In genomic region chr10:113907166-113907565, GRCh38 we compare ENCODE assay signal across 27 cellular contexts. TPM values are rescaled to one million over a fixed set of nuclear protein-coding genes. Genes with fewer than 3 reads are reported as not detected.
DNase-seq lines count a peak whose midpoint lies in the region; ATAC-seq and TF ChIP-seq lines count a peak whose summit lies in the region.
"Had no signal": no experiment of that assay in that cellular context is flagged by ENCODE, and none has a peak within 500 bp of the region (broad histone marks: within the 10 kb centered on the region; RNA-seq: fewer than 3 reads in every experiment).

No MANE protein-coding gene starts in this region.

- BruUV-seq in Caco-2 (replicated peaks; lab: Mats Ljungman, UMichigan), result no TSS peak

- H3K9me3 Mint-ChIP-seq in Caco-2 (ENCODE audit: unreplicated experiment) (no peaks in the 10 kb centered on the region), mesothelial cell of epicardium (no peaks in the 10 kb centered on the region)
- H3K9me3 Mint-ChIP-seq: activated naive CD8-positive, alpha-beta T cell treated with anti-CD3 and anti-CD28 coated beads for 36 hours; activated T-helper 17 cell treated with anti-CD3 and anti-CD28 coated beads, Interleukin-2, amount 50 U/mL, for 72 hours; dendritic cell treated with granulocyte-macrophage colony-stimulating factor and Interleukin-4, amounts not matched to agents 40 ng/mL and 50 ng/mL, for 4 days; immature natural killer cell; neural progenitor cell had no signal

- H3K27me3 Mint-ChIP-seq in Caco-2 (ENCODE audit: insufficient read depth, unreplicated experiment), result no peaks in the 10 kb centered on the region
- no peaks in the 10 kb centered on the region for H3K27me3 Mint-ChIP-seq in mesothelial cell of epicardium (ENCODE audit: low read depth)
- H3K27me3 Mint-ChIP-seq: activated naive CD8-positive, alpha-beta T cell treated with anti-CD3 and anti-CD28 coated beads for 36 hours; activated T-helper 17 cell treated with anti-CD3 and anti-CD28 coated beads, Interleukin-2, amount 50 U/mL, for 72 hours; dendritic cell treated with granulocyte-macrophage colony-stimulating factor and Interleukin-4, amounts not matched to agents 40 ng/mL and 50 ng/mL, for 4 days had no signal

- no peak for TF ChIP-seq CTCF in Caco-2 (IDR thresholded peaks at IDR 0.05; ENCODE audit: insufficient read depth in 1 of 2, low read depth in 1 of 2, low read length in 1 of 2, severe bottlenecking in 1 of 2, unreplicated experiment in 1 of 2)
- TF ChIP-seq CTCF in NB4 (IDR thresholded peaks at IDR 0.05; ENCODE audit: low read depth, low read length), result no peak
- no peak for TF ChIP-seq CTCF in mesothelial cell of epicardium (IDR thresholded peaks at IDR 0.05; ENCODE audit: unreplicated experiment)
- TF ChIP-seq CTCF in lower leg skin (IDR thresholded peaks at IDR 0.05), result no peak
- TF ChIP-seq CTCF in foreskin keratinocyte (conservative IDR thresholded peaks at IDR 0.05), result no peak

- peaks cover 19% of the 10 kb centered on the region for H3K4me1 Mint-ChIP-seq in Caco-2 (ENCODE audit: low read depth, unreplicated experiment)
- H3K4me1 Mint-ChIP-seq in mesothelial cell of epicardium, result no peaks in the 10 kb centered on the region
- H3K4me1 Mint-ChIP-seq: activated naive CD8-positive, alpha-beta T cell treated with anti-CD3 and anti-CD28 coated beads for 36 hours; activated T-helper 17 cell treated with anti-CD3 and anti-CD28 coated beads, Interleukin-2, amount 50 U/mL, for 72 hours; immature natural killer cell had no signal

- no peaks in the 10 kb centered on the region for H3K27me3 ChIP-seq in Caco-2 (replicated peaks; ENCODE audit: control insufficient read depth, insufficient read depth, low read length)
- H3K27me3 ChIP-seq in foreskin keratinocyte, result no peaks in the 10 kb centered on the region
- H3K27me3 ChIP-seq: BLaER1, neural progenitor cell had no signal

- peak overlapping the region; percentile 46 for H3K27ac Mint-ChIP-seq in Caco-2 (ENCODE audit: unreplicated experiment)
- peak overlapping the region; percentile 12 for H3K27ac Mint-ChIP-seq in mesothelial cell of epicardium
- H3K27ac Mint-ChIP-seq: activated naive CD8-positive, alpha-beta T cell treated with anti-CD3 and anti-CD28 coated beads for 36 hours; activated T-helper 17 cell treated with anti-CD3 and anti-CD28 coated beads, Interleukin-2, amount 50 U/mL, for 72 hours; dendritic cell treated with granulocyte-macrophage colony-stimulating factor and Interleukin-4, amounts not matched to agents 40 ng/mL and 50 ng/mL, for 4 days; immature natural killer cell; neural progenitor cell had no signal

- H3K36me3 ChIP-seq in Caco-2 (ENCODE audit: control insufficient read depth, insufficient read depth, low read length), result no peaks in the 10 kb centered on the region; the same call in 1 of the 2 replicates

- CTCF ChIA-PET in Caco-2 (lab: Charles Lee), result no interaction called here

- no peak overlapping the region for H3K27ac ChIP-seq in foreskin keratinocyte
- H3K27ac ChIP-seq: BLaER1, neural progenitor cell, skin epidermis, VCaP had no signal

- peak overlapping the region; percentile 39 for H3K4me3 Mint-ChIP-seq in Caco-2 (ENCODE audit: unreplicated experiment)
- H3K4me3 Mint-ChIP-seq in mesothelial cell of epicardium, result no peak overlapping the region
- H3K4me3 Mint-ChIP-seq: activated naive CD8-positive, alpha-beta T cell treated with anti-CD3 and anti-CD28 coated beads for 36 hours; activated T-helper 17 cell treated with anti-CD3 and anti-CD28 coated beads, Interleukin-2, amount 50 U/mL, for 72 hours; dendritic cell treated with granulocyte-macrophage colony-stimulating factor and Interleukin-4, amounts not matched to agents 40 ng/mL and 50 ng/mL, for 4 days; immature natural killer cell; neural progenitor cell had no signal

- ATAC-seq in foreskin keratinocyte, result no peak
- ATAC-seq: activated T-helper 17 cell treated with anti-CD3 and anti-CD28 coated beads, Interleukin-2, amount 50 U/mL, for 72 hours; K562; stimulated activated naive CD8-positive, alpha-beta T cell treated with anti-CD3 and anti-CD28 coated beads, Interleukin-15, Interleukin-2, amounts not matched to agents 100 U/mL and 50 U/mL, for 24 hours had no signal

- H3K4me3 ChIP-seq in Caco-2 (ENCODE audit: low read depth, low read length) (no peak overlapping the region), NB4 (ENCODE audit: low read depth, low read length) (no peak overlapping the region), lower leg skin (ENCODE audit: low read depth, poor library complexity, severe bottlenecking) (no peak overlapping the region)
- H3K4me3 ChIP-seq: BLaER1, K562, neural progenitor cell, skin epidermis had no signal

- TF ChIP-seq POLR2A in NB4 (IDR thresholded peaks at IDR 0.05; ENCODE audit: extremely low read depth, insufficient read length), result no peak
- no peak for TF ChIP-seq POLR2A in lower leg skin (IDR thresholded peaks at IDR 0.05)

- intact Hi-C loops in Caco-2 (cut with micrococcal nuclease; ENCODE audit: unreplicated experiment) (loop anchor here (2.0 to 5.0 kb wide), 2 partner anchors 16 to 195 kb away; no protein-coding TSS in a partner anchor), lower leg skin (cut with DNase I; ENCODE audit: low total_unique reads) (no loop called here)

- 79 to 86% methylated on average over 3 of the region's 3 CpGs for WGBS in lower leg skin, 2 donors

- POLR2A ChIA-PET in Caco-2 (lab: Charles Lee), result no interaction called here

- DNase-seq in Caco-2, result no peak
- peak; percentile 43 for DNase-seq in NB4 (ENCODE audit: low read depth)
- peak; percentile 83 for DNase-seq in brain pericyte (ENCODE audit: low read depth, low spot score)
- no peak for DNase-seq in mesothelial cell of epicardium (ENCODE audit: low spot score in 2 of 2, unreplicated experiment in 2 of 2)
- DNase-seq in SK-N-DZ (ENCODE audit: low spot score), result no peak
- DNase-seq in lower leg skin (ENCODE audit: low spot score in 2 of 2), result no peak
- no peak for DNase-seq in foreskin keratinocyte
- no peak for DNase-seq in central memory CD4-positive, alpha-beta T cell
- DNase-seq: ACHN; activated CD4-positive, alpha-beta T cell treated with anti-CD3 and anti-CD28 coated beads, Interleukin-2, amount 50 U/mL, for 1 hour; activated naive CD8-positive, alpha-beta T cell treated with anti-CD3 and anti-CD28 coated beads for 36 hours; DND-41; GOT3; immature natural killer cell; NCI-H2171; NCI-H524; NK-92 treated with Interleukin-12 subunit alpha and Interleukin-12 subunit beta, amount 100 ng/mL, for 24 hours; stimulated activated CD4-positive, alpha-beta T cell treated with anti-CD3 and anti-CD28 coated beads, Interleukin-4, amount 100 ng/mL, for 1 hour; stimulated activated naive CD8-positive, alpha-beta T cell treated with anti-CD3 and anti-CD28 coated beads, Interleukin-15, Interleukin-2, amounts not matched to agents 100 U/mL and 50 U/mL, for 24 hours; T-helper 2 cell had no signal

- H3K9me3 ChIP-seq in Caco-2, result no peaks in the 10 kb centered on the region
- H3K9me3 ChIP-seq: BLaER1 had no signal

- H3K4me1 ChIP-seq in Caco-2 (peaks cover 40% of the 10 kb centered on the region), foreskin keratinocyte (no peaks in the 10 kb centered on the region)
- H3K4me1 ChIP-seq: BLaER1, neural progenitor cell had no signal

- H3K36me3 Mint-ChIP-seq in Caco-2 (ENCODE audit: insufficient read depth, unreplicated experiment) (peaks cover 16% of the 10 kb centered on the region), mesothelial cell of epicardium (peaks cover 26% of the 10 kb centered on the region)

RNA-seq across cellular contexts. Expression of gene NHLRC2, which starts 52.7 kb away (rescaled TPM):
- 30.8 and 37.4 TPM in 2 replicates for total RNA-seq in Caco-2 (2022)
- 39.9 to 42.7 TPM (median 42.2 TPM) in 3 replicates for total RNA-seq in mesothelial cell of epicardium
- polyA plus RNA-seq in SK-N-DZ (2014; cell fraction: cytosol; rRNA removed), result 13.1 and 14.7 TPM in 2 replicates
- polyA plus RNA-seq in SK-N-DZ (2014; cell fraction: nucleus; rRNA removed), result 8.4 and 12.0 TPM in 2 replicates
- total RNA-seq in lower leg skin, result 10 to 100 TPM; 18.9 to 71.2 (median 48.0) TPM
- 13.7 and 14.0 TPM in 2 replicates for total RNA-seq in foreskin keratinocyte
- polyA plus RNA-seq in foreskin keratinocyte, result 2.0 and 2.8 TPM in 2 replicates

RNA-seq across cellular contexts. Expression of gene DCLRE1A, which starts 53.3 kb away (rescaled TPM):
- total RNA-seq in Caco-2 (2022) (13.3 and 13.5 TPM in 2 replicates), mesothelial cell of epicardium (6.4 to 6.7 TPM (median 6.4 TPM) in 3 replicates), lower leg skin (1 to 10 TPM; 2.1 to 5.5 (median 3.8) TPM), foreskin keratinocyte (10.1 and 10.6 TPM in 2 replicates)
- polyA plus RNA-seq in SK-N-DZ (2014; cell fraction: cytosol; rRNA removed), result 24.7 and 28.8 TPM in 2 replicates
- 18.6 and 18.9 TPM in 2 replicates for polyA plus RNA-seq in SK-N-DZ (2014; cell fraction: nucleus; rRNA removed)
- polyA plus RNA-seq in foreskin keratinocyte, result 3.0 and 3.4 TPM in 2 replicates

Comparison
In these comparisons a context has a peak if more than half of its experiments do, and no peak if none do; other contexts are left out.
1. DNase-seq: peak in NB4 (single experiment) and brain pericyte (single experiment); none in Caco-2 (0 of 2), mesothelial cell of epicardium (0 of 2), SK-N-DZ (single experiment), lower leg skin (0 of 2), foreskin keratinocyte (0 of 2) and central memory CD4-positive, alpha-beta T cell (single experiment).